In the genomic region with DNA sequence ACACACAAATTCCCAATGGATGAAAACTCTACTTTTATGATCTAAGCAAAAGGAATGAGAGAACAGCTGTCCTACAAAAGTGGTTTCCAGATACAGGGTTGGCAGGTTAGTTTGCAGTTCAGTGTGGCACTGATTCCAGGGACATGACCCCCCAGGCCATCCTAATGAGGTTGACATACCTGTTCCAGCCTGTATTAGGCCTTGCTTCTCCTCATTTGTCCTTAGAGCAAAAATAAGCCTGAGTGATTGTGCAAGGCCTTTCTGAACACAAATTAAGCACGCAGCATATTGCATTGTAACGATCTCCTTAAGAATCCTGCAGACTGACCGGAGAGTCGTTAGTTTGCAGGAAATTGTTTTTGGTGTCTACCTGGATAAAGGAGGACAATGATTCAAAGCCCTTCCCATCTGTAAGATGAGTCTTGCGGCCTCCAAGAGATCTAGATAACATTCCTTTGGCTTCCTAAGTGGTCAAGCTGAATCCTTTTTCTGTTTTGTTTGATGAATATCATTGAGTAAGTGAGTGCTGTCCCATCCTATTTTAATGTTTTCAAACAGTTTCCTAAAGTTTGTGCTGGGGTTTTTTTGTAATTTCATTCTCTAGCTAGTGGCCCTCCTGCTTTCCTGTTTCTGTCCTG, we compare ENCODE assay signal across 14 cellular contexts. TPM values are rescaled to one million over a fixed set of nuclear protein-coding genes. Genes with fewer than 3 reads are reported as not detected.
DNase-seq lines count a peak whose midpoint lies in the region; ATAC-seq, FAIRE-seq and TF ChIP-seq lines count a peak whose summit lies in the region.
"Had no signal": no experiment of that assay in that cellular context is flagged by ENCODE, and none has a peak within 500 bp of the region (broad histone marks: within the 10 kb centered on the region; RNA-seq: fewer than 3 reads in every experiment).

No MANE protein-coding gene starts in this region.

- H3K4me1 ChIP-seq in CD4-positive, CD25-positive, alpha-beta regulatory T cell (ENCODE audit: control insufficient read depth, insufficient read depth, low read length, poor library complexity, severe bottlenecking) = peaks cover 47% of the 10 kb centered on the region
- peaks cover 33% of the 10 kb centered on the region for H3K4me1 ChIP-seq in Loucy (ENCODE audit: insufficient read depth, low read length, poor library complexity, severe bottlenecking)
- peaks cover 6 to 10% of the 10 kb centered on the region in 2 experiments; a peak in 4 of 5 replicates for H3K4me1 ChIP-seq in K562 (replicated peaks in 1 of 2; ENCODE audit: control insufficient read depth in 2 of 2, insufficient read depth in 2 of 2, low read length in 2 of 2)
- H3K4me1 ChIP-seq in neural progenitor cell = peaks cover 47% of the 10 kb centered on the region

- H3K27ac Mint-ChIP-seq in CD4-positive, CD25-positive, alpha-beta regulatory T cell = peak overlapping the region; percentile 93 to 97 (median 96)
- H3K27ac Mint-ChIP-seq in neural progenitor cell = peak overlapping the region; percentile 99

- TF ChIP-seq CTCF in Loucy (conservative IDR thresholded peaks at IDR 0.05; ENCODE audit: low read length) (no peak), K562 (IDR thresholded peaks at IDR 0.05 in 2 of 3, conservative IDR thresholded peaks at IDR 0.05 in 1 of 3; ENCODE audit: insufficient read depth in 2 of 3, low read depth in 1 of 3, low read length in 3 of 3) (no peak), neural progenitor cell (IDR thresholded peaks at IDR 0.05) (no peak)

- no peaks in the 10 kb centered on the region for H3K9me2 ChIP-seq in Loucy (replicated peaks; ENCODE audit: low read depth, low read length)

- H3K9me3 Mint-ChIP-seq in CD4-positive, CD25-positive, alpha-beta regulatory T cell = no peaks in the 10 kb centered on the region
- H3K9me3 Mint-ChIP-seq in neural progenitor cell = peaks cover 5% of the 10 kb centered on the region

- H4K20me1 ChIP-seq in Loucy (ENCODE audit: insufficient read depth, low read length, poor library complexity, severe bottlenecking) = no peaks in the 10 kb centered on the region
- no peaks in the 10 kb centered on the region for H4K20me1 ChIP-seq in K562 (replicated peaks; ENCODE audit: control insufficient read depth, insufficient read depth, low read length)
- no peaks in the 10 kb centered on the region for H4K20me1 ChIP-seq in neural progenitor cell (ENCODE audit: low read depth)

- no peak for TF ChIP-seq POLR2A in K562 (conservative IDR thresholded peaks at IDR 0.05)
- no peak for TF ChIP-seq POLR2A in erythroblast (IDR thresholded peaks at IDR 0.05; ENCODE audit: low read length)

- no peak for DNase-seq in CD4-positive, CD25-positive, alpha-beta regulatory T cell
- DNase-seq in K562 (ENCODE audit: extremely low read depth in 1 of 4, low spot score in 3 of 4) (no peak), neural progenitor cell (ENCODE audit: low spot score) (peak; percentile 10), erythroblast (lab: John Stamatoyannopoulos, UW) (no peak), hepatic stellate cell (ENCODE audit: low spot score) (no peak), HuH-7 (ENCODE audit: low spot score) (no peak)
- DNase-seq: activated CD8-positive, alpha-beta memory T cell treated with anti-CD3 and anti-CD28 coated beads for 24 hours; COR-L47; foreskin keratinocyte; midbrain had no signal

- H3K36me3 Mint-ChIP-seq in CD4-positive, CD25-positive, alpha-beta regulatory T cell = peaks cover 10% of the 10 kb centered on the region
- H3K36me3 Mint-ChIP-seq in neural progenitor cell = no peaks in the 10 kb centered on the region

- no peak for ATAC-seq in CD4-positive, CD25-positive, alpha-beta regulatory T cell (ENCODE audit: low read depth in 2 of 2)
- ATAC-seq in K562 (no peak), HG03135 (IDR thresholded peaks at IDR 0.05; ENCODE audit: unreplicated experiment) (no peak)
- ATAC-seq: foreskin keratinocyte had no signal

- TF ChIP-seq EP300 in K562 (IDR thresholded peaks at IDR 0.05; ENCODE audit: low read length) = no peak

- H3K9me1 ChIP-seq in K562 (ENCODE audit: control insufficient read depth, insufficient read depth, low read length) = no peaks in the 10 kb centered on the region

- 44% methylated on average over 5 of the region's 5 CpGs for WGBS in K562 (ENCODE audit: insufficient coverage, low coverage, missing lambda C conversion rate)

- TF ChIP-seq RAD21 in K562 (CRISPR knock-in tag; conservative IDR thresholded peaks at IDR 0.05 in 1 of 2, IDR thresholded peaks at IDR 0.05 in 1 of 2) = no peak

- POLR2A ChIA-PET in K562 (lab: Yijun Ruan, JAX) = no interaction called here

- H3F3A ChIP-seq in Loucy (ENCODE audit: low read depth) (no peaks in the 10 kb centered on the region), neural progenitor cell (ENCODE audit: low read depth) (peaks cover 38% of the 10 kb centered on the region)

- H3K4me2 ChIP-seq in Loucy (ENCODE audit: low read depth, low read length, poor library complexity, severe bottlenecking) (peak overlapping the region; percentile 84), K562 (ENCODE audit: insufficient read depth, low read length) (no peak overlapping the region), neural progenitor cell (peak overlapping the region; percentile 90)

- no peaks in the 10 kb centered on the region for H3K79me2 ChIP-seq in Loucy (ENCODE audit: insufficient read depth, low read length)
- H3K79me2 ChIP-seq in K562 (ENCODE audit: control insufficient read depth, insufficient read depth, low read length) = no peaks in the 10 kb centered on the region
- peaks cover 20% of the 10 kb centered on the region for H3K79me2 ChIP-seq in neural progenitor cell (ENCODE audit: low read depth)

- peaks cover 48 to 74% (median 60%) of the 10 kb centered on the region in 4 donors for H3K4me1 Mint-ChIP-seq in CD4-positive, CD25-positive, alpha-beta regulatory T cell
- peaks cover 59% of the 10 kb centered on the region for H3K4me1 Mint-ChIP-seq in neural progenitor cell

- H3K9ac ChIP-seq in Loucy (ENCODE audit: low read depth, low read length, poor library complexity, severe bottlenecking) = no peak overlapping the region
- H3K9ac ChIP-seq in K562 (ENCODE audit: insufficient read depth in 1 of 2, low read depth in 2 of 2, low read length in 2 of 2) = no peak overlapping the region
- no peak overlapping the region for H3K9ac ChIP-seq in neural progenitor cell

- no peaks in the 10 kb centered on the region for H3K9me3 ChIP-seq in CD4-positive, CD25-positive, alpha-beta regulatory T cell (ENCODE audit: control insufficient read depth in 2 of 2, low read length in 2 of 2)
- H3K9me3 ChIP-seq in Loucy (ENCODE audit: insufficient read depth, low read depth, low read length) = no peaks in the 10 kb centered on the region
- no peaks in the 10 kb centered on the region for H3K9me3 ChIP-seq in K562 (replicated peaks; ENCODE audit: control insufficient read depth, insufficient read depth, low read depth, low read length)
- H3K9me3 ChIP-seq in neural progenitor cell (ENCODE audit: low read depth) = no peaks in the 10 kb centered on the region

- intact Hi-C loops in K562 (cut with micrococcal nuclease) = loop anchor here (5.0 kb wide), 1 partner anchor 92 kb away; no protein-coding TSS in a partner anchor

- H2AFZ ChIP-seq in Loucy (ENCODE audit: low read length) (no peak overlapping the region), K562 (ENCODE audit: low read depth, low read length) (no peak overlapping the region), neural progenitor cell (replicated peaks) (no peak overlapping the region)

- H3K27ac ChIP-seq in CD4-positive, CD25-positive, alpha-beta regulatory T cell (ENCODE audit: insufficient read depth, low read length, poor library complexity, severe bottlenecking) = peak overlapping the region; percentile 93
- H3K27ac ChIP-seq in K562 (ENCODE audit: extremely low read depth, low read depth, low read length) (no peak overlapping the region), neural progenitor cell (no peak overlapping the region)

- H3K36me3 ChIP-seq in CD4-positive, CD25-positive, alpha-beta regulatory T cell (ENCODE audit: control insufficient read depth, insufficient read depth, low read length) = no peaks in the 10 kb centered on the region
- H3K36me3 ChIP-seq in Loucy (ENCODE audit: insufficient read depth, low read length) (no peaks in the 10 kb centered on the region), K562 (ENCODE audit: control insufficient read depth, insufficient read depth, low read length) (no peaks in the 10 kb centered on the region), neural progenitor cell (no peaks in the 10 kb centered on the region)

- H3K27me3 ChIP-seq in CD4-positive, CD25-positive, alpha-beta regulatory T cell (ENCODE audit: control insufficient read depth, insufficient read depth, low read length) = no peaks in the 10 kb centered on the region
- H3K27me3 ChIP-seq in Loucy (ENCODE audit: insufficient read depth, low read length, poor library complexity, severe bottlenecking) = no peaks in the 10 kb centered on the region
- H3K27me3 ChIP-seq in K562 (ENCODE audit: control insufficient read depth in 2 of 2, insufficient read depth in 2 of 2, low read length in 2 of 2) = peaks cover 12 to 28% of the 10 kb centered on the region in 2 experiments; a peak in 4 of 5 replicates
- H3K27me3 ChIP-seq in neural progenitor cell = no peaks in the 10 kb centered on the region
- H3K27me3 ChIP-seq: foreskin keratinocyte had no signal

- in situ Hi-C loops in K562 (cut with MboI) = no loop called here

- CTCF ChIA-PET in K562 (lab: Yijun Ruan, JAX; ENCODE audit: low intra/inter-chr PET ratio) = no interaction called here

- FAIRE-seq in K562 (lab: Jason Lieb, UNC) = peak; percentile 40
- FAIRE-seq: GM12892, HTR-8/SVneo had no signal

- no peaks in the 10 kb centered on the region for H3K27me3 Mint-ChIP-seq in CD4-positive, CD25-positive, alpha-beta regulatory T cell
- peaks cover 14% of the 10 kb centered on the region for H3K27me3 Mint-ChIP-seq in neural progenitor cell (ENCODE audit: insufficient read depth, low read depth)

- H3K4me3 Mint-ChIP-seq in CD4-positive, CD25-positive, alpha-beta regulatory T cell = peak overlapping the region; percentile 38 to 92 (median 60)
- H3K4me3 Mint-ChIP-seq in neural progenitor cell = peak overlapping the region; percentile 93

- no TSS peak for BruUV-seq in K562 (replicated peaks; lab: Mats Ljungman, UMichigan)

- H3K4me3 ChIP-seq in CD4-positive, CD25-positive, alpha-beta regulatory T cell (ENCODE audit: low read depth, low read length) = peak overlapping the region; percentile 95
- no peak overlapping the region for H3K4me3 ChIP-seq in Loucy (ENCODE audit: low read length, poor library complexity, severe bottlenecking)
- no peak overlapping the region for H3K4me3 ChIP-seq in K562
- H3K4me3 ChIP-seq in neural progenitor cell = no peak overlapping the region

RNA-seq across cellular contexts. Expression of a gene that starts 1.6 kb away (rescaled TPM):
- 104 TPM for total RNA-seq in CD4-positive, CD25-positive, alpha-beta regulatory T cell
- polyA plus RNA-seq in CD4-positive, CD25-positive, alpha-beta regulatory T cell = 10 to 100 TPM; 18.1 to 21.5 (median 19.9) TPM
- not detected in 2 replicates for total RNA-seq in K562 (2011; cell fraction: chromatin; rRNA removed; ENCODE audit: low replicate concordance)
- total RNA-seq in K562 (2011; cell fraction: nucleolus; rRNA removed) = not detected in 2 replicates
- not detected in 2 replicates for total RNA-seq in K562 (2011; cell fraction: nucleoplasm; rRNA removed)
- total RNA-seq in K562 (2014; rRNA removed) (not detected in 2 replicates), K562 (2014; rRNA removed; fragmentation: Illumina TruSeq; extraction: Trizol) (0.04 TPM in 1 of 2 replicates, not detected in the other), K562 (2015; rRNA removed; fragmentation: Illumina TruSeq; extraction: Trizol) (0.19 TPM in 1 of 2 replicates, not detected in the other), K562 (2021) (0.18 and 0.31 TPM in 2 replicates), neural progenitor cell (ENCODE audit: low replicate concordance) (4.9 and 8.2 TPM in 2 replicates)
- polyA plus RNA-seq in K562 (2011; rRNA removed) (0.05 and 0.15 TPM in 2 replicates), K562 (2014; fragmentation: Illumina TruSeq; extraction: Trizol) (not detected in 2 replicates), K562 (2014; fragmentation: Nextera tagmentation; extraction: Ambion mirVana) (not detected), K562 (2014; rRNA removed) (not detected in 2 replicates)
- polyA plus RNA-seq in K562 (2011; cell fraction: cytosol; rRNA removed) = 0.01 TPM in 1 of 2 replicates, not detected in the other
- polyA plus RNA-seq in K562 (2011; cell fraction: nucleus; rRNA removed) = not detected in 2 replicates
- polyA plus RNA-seq in K562 (2012) = 0.17 and 1.1 TPM in 2 replicates
- 0.21 TPM in 1 of 2 replicates, not detected in the other for polyA minus RNA-seq in K562 (2011; rRNA and poly(A)+ RNA removed)
- 1.2 TPM in 1 of 2 replicates, not detected in the other for polyA minus RNA-seq in K562 (2011; cell fraction: cytosol; rRNA and poly(A)+ RNA removed)
- polyA minus RNA-seq in K562 (2011; cell fraction: nucleus; rRNA and poly(A)+ RNA removed) = not detected in 2 replicates

Comparison
In these comparisons a context has a peak if more than half of its experiments do, and no peak if none do; other contexts are left out.
1. RNA of a gene that starts 1.6 kb away (total RNA-seq): 104 TPM in CD4-positive, CD25-positive, alpha-beta regulatory T cell (single experiment); 4.9 to 8.2 TPM in neural progenitor cell and 0.04 to 0.31 TPM in K562; every median in the first group is over 10 times any median in the second.